In genomic region chr13:89465366-89465765, GRCh38 we compare ENCODE assay signal across 13 cellular contexts.
DNase-seq lines count a peak whose midpoint lies in the region; ATAC-seq, FAIRE-seq and TF ChIP-seq lines count a peak whose summit lies in the region.
"Had no signal": no experiment of that assay in that cellular context is flagged by ENCODE, and none has a peak within 500 bp of the region (broad histone marks: within the 10 kb centered on the region; RNA-seq: fewer than 3 reads in every experiment).

No MANE protein-coding gene starts in this region.

- no peak for FAIRE-seq in pancreas (lab: Jason Lieb, UNC)
- FAIRE-seq: frontal cortex had no signal

- no peaks in the 10 kb centered on the region for H3K4me1 ChIP-seq in pancreas
- H3K4me1 ChIP-seq: colonic mucosa had no signal

- WGBS in pancreas, 2 donors = 65 to 75% methylated on average over 2 of the region's 2 CpGs

- H3K9me3 Mint-ChIP-seq in natural killer cell treated with Interleukin-12 subunit alpha and Interleukin-12 subunit beta and Interleukin-15 and Interleukin-18, amount 100 ng/mL, for 72 hours = peaks cover 16% of the 10 kb centered on the region
- H3K9me3 Mint-ChIP-seq: activated T-helper 1 cell treated with anti-CD3 and anti-CD28 coated beads, Interleukin-12 subunit alpha, Interleukin-12 subunit beta, Interleukin-2, Interleukin-4 antibody, amounts not matched to agents 30 ng/mL and 10 ng/mL and 1 ng/mL, durations not matched to agents 14 hours and 24 hours and 36 hours had no signal

- intact Hi-C loops in pancreas (cut with DNase I) = no loop called here

- no peak overlapping the region for H3K4me3 Mint-ChIP-seq in natural killer cell treated with Interleukin-12 subunit alpha and Interleukin-12 subunit beta and Interleukin-15 and Interleukin-18, amount 100 ng/mL, for 72 hours
- H3K4me3 Mint-ChIP-seq: activated T-helper 1 cell treated with anti-CD3 and anti-CD28 coated beads, Interleukin-12 subunit alpha, Interleukin-12 subunit beta, Interleukin-2, Interleukin-4 antibody, amounts not matched to agents 30 ng/mL and 10 ng/mL and 1 ng/mL, durations not matched to agents 14 hours and 24 hours and 36 hours had no signal

- DNase-seq in ELR (ENCODE audit: low read depth) (peak; percentile 76), NCI-H226 (peak; percentile 68), fibroblast of mammary gland (ENCODE audit: low read depth) (peak; percentile 42), pancreas (no peak), retina (no peak)
- DNase-seq in natural killer cell treated with Interleukin-12 subunit alpha and Interleukin-12 subunit beta and Interleukin-15 and Interleukin-18, amount 100 ng/mL, for 72 hours (ENCODE audit: low spot score) = no peak
- DNase-seq: colonic mucosa, NCI-H2171 treated with DMSO at 0.1 percent for 48 hours had no signal

- H3K36me3 ChIP-seq in pancreas = no peaks in the 10 kb centered on the region
- H3K36me3 ChIP-seq: colonic mucosa had no signal

- no peak overlapping the region for H3K27ac ChIP-seq in pancreas
- H3K27ac ChIP-seq: colonic mucosa, VCaP had no signal

- H3K4me3 ChIP-seq in fibroblast of mammary gland (ENCODE audit: control insufficient read depth, low read depth, low read length) (no peak overlapping the region), pancreas (no peak overlapping the region)
- H3K4me3 ChIP-seq: colonic mucosa had no signal

- no peaks in the 10 kb centered on the region for H3K36me3 Mint-ChIP-seq in natural killer cell treated with Interleukin-12 subunit alpha and Interleukin-12 subunit beta and Interleukin-15 and Interleukin-18, amount 100 ng/mL, for 72 hours

- H3K27me3 Mint-ChIP-seq in natural killer cell treated with Interleukin-12 subunit alpha and Interleukin-12 subunit beta and Interleukin-15 and Interleukin-18, amount 100 ng/mL, for 72 hours = no peaks in the 10 kb centered on the region

- H3K27me3 ChIP-seq in pancreas = no peaks in the 10 kb centered on the region
- H3K27me3 ChIP-seq: colonic mucosa had no signal

- H3K9me3 ChIP-seq in pancreas = no peaks in the 10 kb centered on the region
- H3K9me3 ChIP-seq: colonic mucosa had no signal

- H3K4me1 Mint-ChIP-seq in natural killer cell treated with Interleukin-12 subunit alpha and Interleukin-12 subunit beta and Interleukin-15 and Interleukin-18, amount 100 ng/mL, for 72 hours (ENCODE audit: low read depth in 2 of 2) = no peaks in the 10 kb centered on the region

- TF ChIP-seq CTCF in fibroblast of mammary gland (conservative IDR thresholded peaks at IDR 0.05; ENCODE audit: control insufficient read depth, insufficient read depth, low read depth, low read length) = no peak
- TF ChIP-seq CTCF in pancreas (IDR thresholded peaks at IDR 0.05) = no peak

- ATAC-seq in HG02588 (IDR thresholded peaks at IDR 0.05; ENCODE audit: unreplicated experiment) (peak; percentile 71), pancreas (no peak), GM21367 (IDR thresholded peaks at IDR 0.05; ENCODE audit: unreplicated experiment) (no peak)
- ATAC-seq in natural killer cell treated with Interleukin-12 subunit alpha and Interleukin-12 subunit beta and Interleukin-15 and Interleukin-18, amount 100 ng/mL, for 72 hours = no peak

- no peak overlapping the region for H3K27ac Mint-ChIP-seq in natural killer cell treated with Interleukin-12 subunit alpha and Interleukin-12 subunit beta and Interleukin-15 and Interleukin-18, amount 100 ng/mL, for 72 hours
- H3K27ac Mint-ChIP-seq: activated T-helper 1 cell treated with anti-CD3 and anti-CD28 coated beads, Interleukin-12 subunit alpha, Interleukin-12 subunit beta, Interleukin-2, Interleukin-4 antibody, amounts not matched to agents 30 ng/mL and 10 ng/mL and 1 ng/mL, durations not matched to agents 14 hours and 24 hours and 36 hours had no signal

Comparison
In these comparisons a context has a peak if more than half of its experiments do, and no peak if none do; other contexts are left out.
1. DNase-seq: peak in ELR (single experiment), NCI-H226 (single experiment) and fibroblast of mammary gland (single experiment); none in natural killer cell treated with Interleukin-12 subunit alpha and Interleukin-12 subunit beta and Interleukin-15 and Interleukin-18, amount 100 ng/mL, for 72 hours (single experiment), pancreas (0 of 6) and retina (single experiment).